In genomic region chr1:21586926-21587601, GRCh38 we compare ENCODE assay signal across 9 cellular contexts.
DNase-seq lines count a peak whose midpoint lies in the region; TF ChIP-seq lines count a peak whose summit lies in the region.
"Had no signal": no experiment of that assay in that cellular context is flagged by ENCODE, and none has a peak within 500 bp of the region (broad histone marks: within the 10 kb centered on the region; RNA-seq: fewer than 3 reads in every experiment).

No MANE protein-coding gene starts in this region.

- H3K27ac Mint-ChIP-seq in chondrocyte (ENCODE audit: unreplicated experiment), result peak overlapping the region; percentile 51
- H3K27ac Mint-ChIP-seq in activated T-cell treated with anti-CD3 and anti-CD28 coated beads, Interleukin-2, amount 50 U/mL, for 24 hours, result no peak overlapping the region

- no peak overlapping the region for H3K4me3 Mint-ChIP-seq in chondrocyte (ENCODE audit: unreplicated experiment)
- no peak overlapping the region for H3K4me3 Mint-ChIP-seq in activated T-cell treated with anti-CD3 and anti-CD28 coated beads, Interleukin-2, amount 50 U/mL, for 24 hours

- TF ChIP-seq POLR2A in lower leg skin (IDR thresholded peaks at IDR 0.05) (no peak), sigmoid colon (IDR thresholded peaks at IDR 0.05) (no peak)

- no peak for TF ChIP-seq EP300 in sigmoid colon (IDR thresholded peaks at IDR 0.05)

- no peak overlapping the region for H3K4me3 ChIP-seq in lower leg skin (ENCODE audit: low read depth, poor library complexity, severe bottlenecking)
- no peak overlapping the region for H3K4me3 ChIP-seq in sigmoid colon

- H3K36me3 ChIP-seq in sigmoid colon, result no peaks in the 10 kb centered on the region

- in situ Hi-C loops in ACHN (cut with HindIII; ENCODE audit: low pct_ligation_motif_present, low pct_unique_long_range_greater_than_20kb, low sequenced_read_pairs), result no loop called here

- DNase-seq in ACHN (peak; percentile 92), LoVo (ENCODE audit: low spot score) (peak; percentile 75), chondrocyte (ENCODE audit: low spot score) (no peak), lower leg skin (ENCODE audit: low spot score in 2 of 2) (peak; percentile 36 to 87), sigmoid colon (no peak), NCI-H446 (lab: John Stamatoyannopoulos, UW) (no peak), DMS153 treated with DMSO at 0.1 percent for 48 hours (lab: John Stamatoyannopoulos, UW; ENCODE audit: unreplicated experiment) (no peak)
- DNase-seq in activated T-cell treated with anti-CD3 and anti-CD28 coated beads, Interleukin-2, amount 50 U/mL, for 24 hours, result no peak

- peaks cover under 1% of the 10 kb centered on the region for H3K9me3 Mint-ChIP-seq in chondrocyte (ENCODE audit: low read depth)
- no peaks in the 10 kb centered on the region for H3K9me3 Mint-ChIP-seq in activated T-cell treated with anti-CD3 and anti-CD28 coated beads, Interleukin-2, amount 50 U/mL, for 24 hours

- H3K27ac ChIP-seq in sigmoid colon, result no peak overlapping the region
- H3K27ac ChIP-seq: epithelial cell of prostate had no signal

- peaks cover 0 to 57% (median 6%) of the 10 kb centered on the region in 3 donors for H3K27me3 ChIP-seq in sigmoid colon

- 23 to 29% methylated on average over 24 of the region's 24 CpGs for WGBS in lower leg skin, 2 donors
- 14 to 46% methylated on average over 24 of the region's 24 CpGs for WGBS in sigmoid colon, 2 donors

- H3K4me1 Mint-ChIP-seq in chondrocyte (ENCODE audit: low read depth), result peaks cover 24% of the 10 kb centered on the region
- peaks cover 4% of the 10 kb centered on the region for H3K4me1 Mint-ChIP-seq in activated T-cell treated with anti-CD3 and anti-CD28 coated beads, Interleukin-2, amount 50 U/mL, for 24 hours (ENCODE audit: low read depth)

- H3K4me1 ChIP-seq in sigmoid colon, result peaks cover 0 to 19% (median 13%) of the 10 kb centered on the region in 4 donors

- no peaks in the 10 kb centered on the region for H3K36me3 Mint-ChIP-seq in chondrocyte (ENCODE audit: low read depth)
- H3K36me3 Mint-ChIP-seq in activated T-cell treated with anti-CD3 and anti-CD28 coated beads, Interleukin-2, amount 50 U/mL, for 24 hours (ENCODE audit: low read depth), result no peaks in the 10 kb centered on the region

- intact Hi-C loops in lower leg skin (cut with DNase I; ENCODE audit: low total_unique reads) (no loop called here), sigmoid colon (cut with DNase I) (no loop called here)

- H3K9me3 ChIP-seq in sigmoid colon, result no peaks in the 10 kb centered on the region

- peaks cover 3% of the 10 kb centered on the region for H3K27me3 Mint-ChIP-seq in chondrocyte (ENCODE audit: low read depth)
- peaks cover 34% of the 10 kb centered on the region for H3K27me3 Mint-ChIP-seq in activated T-cell treated with anti-CD3 and anti-CD28 coated beads, Interleukin-2, amount 50 U/mL, for 24 hours

- TF ChIP-seq CTCF in chondrocyte (IDR thresholded peaks at IDR 0.05) (peak; percentile 23), lower leg skin (IDR thresholded peaks at IDR 0.05) (no peak), sigmoid colon (IDR thresholded peaks at IDR 0.05) (no peak)

Comparison
In these comparisons a context has a peak if more than half of its experiments do, and no peak if none do; other contexts are left out.
1. DNase-seq: peak in ACHN (single experiment), LoVo (single experiment) and lower leg skin (2 of 2); none in chondrocyte (single experiment), sigmoid colon (single experiment), NCI-H446 (0 of 2), DMS153 treated with DMSO at 0.1 percent for 48 hours (single experiment) and activated T-cell treated with anti-CD3 and anti-CD28 coated beads, Interleukin-2, amount 50 U/mL, for 24 hours (single experiment).